21 cellular contexts compared by ENCODE assay signal in the genomic region with DNA sequence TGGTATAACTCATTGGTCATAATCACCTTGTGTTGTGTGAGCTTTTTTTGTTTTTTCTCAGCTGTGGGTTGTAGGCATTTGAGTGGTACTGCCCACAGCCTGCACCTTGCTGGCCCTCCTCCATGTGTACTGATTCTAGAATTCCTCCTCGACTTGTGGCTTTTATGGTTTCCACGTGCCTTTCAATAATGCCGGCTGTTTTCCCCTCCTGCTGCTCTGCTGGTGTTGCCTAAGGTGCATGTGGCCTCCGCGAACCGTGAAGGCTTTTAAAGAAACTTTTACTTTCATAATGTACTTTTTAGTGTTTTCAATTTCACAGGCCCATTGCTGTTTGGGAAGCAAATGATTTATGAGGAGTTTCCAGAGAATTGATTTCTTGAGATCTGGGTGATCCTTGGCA.
DNase-seq lines count a peak whose midpoint lies in the region; ATAC-seq, FAIRE-seq and TF ChIP-seq lines count a peak whose summit lies in the region.
"Had no signal": no experiment of that assay in that cellular context is flagged by ENCODE, and none has a peak within 500 bp of the region (broad histone marks: within the 10 kb centered on the region; RNA-seq: fewer than 3 reads in every experiment).

No MANE protein-coding gene starts in this region.

- H2BK12ac ChIP-seq in neuronal stem cell (ENCODE audit: low read length): no peak overlapping the region

- no peaks in the 10 kb centered on the region for H3K36me3 ChIP-seq in fibroblast of lung (ENCODE audit: control insufficient read depth, insufficient read depth, low read length)
- no peaks in the 10 kb centered on the region for H3K36me3 ChIP-seq in neuronal stem cell (replicated peaks in 1 of 2; ENCODE audit: control insufficient read depth in 2 of 2, insufficient read depth in 2 of 2, low read length in 2 of 2)
- no peaks in the 10 kb centered on the region for H3K36me3 ChIP-seq in adrenal gland (replicated peaks in 1 of 2)
- H3K36me3 ChIP-seq: esophagus squamous epithelium had no signal

- WGBS in neuronal stem cell (ENCODE audit: extremely low coverage in 2 of 2, insufficient read length in 2 of 2, insufficient replicate concordance in 1 of 2), 2 donors: no CpG with 5 or more reads among the region's 6 CpGs
- 67 to 78% (median 77%) methylated on average over 6 of the region's 6 CpGs for WGBS in adrenal gland, 4 donors

- H3K23ac ChIP-seq in neuronal stem cell (ENCODE audit: low read depth, low read length, poor library complexity): no peak overlapping the region

- no peak overlapping the region for H3K18ac ChIP-seq in neuronal stem cell (ENCODE audit: low read length)

- H4K20me1 ChIP-seq in fibroblast of lung (ENCODE audit: control insufficient read depth, extremely low read depth, insufficient read depth, low read length): no peaks in the 10 kb centered on the region

- no peak overlapping the region for H4K91ac ChIP-seq in neuronal stem cell (ENCODE audit: low read depth, low read length, poor library complexity)

- ATAC-seq in GM21360 (IDR thresholded peaks at IDR 0.05; ENCODE audit: unreplicated experiment): peak; percentile 50
- peak; percentile 38 for ATAC-seq in HG02973 (IDR thresholded peaks at IDR 0.05; ENCODE audit: unreplicated experiment)
- ATAC-seq: activated CD4-positive, CD25-positive, alpha-beta regulatory T cell treated with anti-CD3 and anti-CD28 coated beads, Interleukin-2, amount 50 U/mL, for 24 hours; SK-N-SH treated with all-trans-retinoic acid at 6 μM for 48 hours; stimulated activated memory B cell treated with anti-CD40 and anti-IgM and Interleukin-4, amounts not matched to agents 10 μg/mL and 1 μg/mL and 100 μg/mL, for 72 hours had no signal

- no peaks in the 10 kb centered on the region for H3K79me2 ChIP-seq in fibroblast of lung (ENCODE audit: control insufficient read depth, insufficient read depth, low read length)

- peak; percentile 76 for FAIRE-seq in GM12891 (lab: Jason Lieb, UNC)

- no peak overlapping the region for H2BK5ac ChIP-seq in neuronal stem cell (ENCODE audit: low read length)

- H2BK120ac ChIP-seq in neuronal stem cell (ENCODE audit: low read depth, low read length): no peak overlapping the region

- no peak overlapping the region for H3K9ac ChIP-seq in fibroblast of lung (ENCODE audit: insufficient read depth, low read length)
- H3K9ac ChIP-seq in neuronal stem cell (ENCODE audit: low read depth, low read length, poor library complexity): no peak overlapping the region

- no peak overlapping the region for H3K14ac ChIP-seq in neuronal stem cell (ENCODE audit: low read length)

- H2AFZ ChIP-seq in fibroblast of lung (ENCODE audit: low read length) (no peak overlapping the region), neuronal stem cell (ENCODE audit: low read length) (no peak overlapping the region)

- H3K79me1 ChIP-seq in neuronal stem cell (ENCODE audit: low read depth, low read length): no peaks in the 10 kb centered on the region

- CTCF ChIA-PET in GM10248 (lab: Yijun Ruan, JAX): interaction anchor here (1.5 kb wide), 1 partner anchor 11 kb away, joined by 5 read pairs; no protein-coding TSS in a partner anchor

- no peaks in the 10 kb centered on the region for H3K27me3 ChIP-seq in fibroblast of lung (ENCODE audit: control insufficient read depth, insufficient read depth, low read length)
- H3K27me3 ChIP-seq in neuronal stem cell (ENCODE audit: control insufficient read depth in 3 of 3, insufficient read depth in 3 of 3, low read depth in 1 of 3, low read length in 3 of 3): no peaks in the 10 kb centered on the region
- H3K27me3 ChIP-seq in adrenal gland: no peaks in the 10 kb centered on the region
- H3K27me3 ChIP-seq: esophagus squamous epithelium had no signal

- TF ChIP-seq POLR2A in GM12891 (IDR thresholded peaks at IDR 0.05; ENCODE audit: low read depth, low read length) (no peak), adrenal gland (IDR thresholded peaks at IDR 0.05) (no peak)

- H2BK15ac ChIP-seq in neuronal stem cell (ENCODE audit: low read length): no peak overlapping the region

- no peak for DNase-seq in GM12891 (ENCODE audit: insufficient read length, low spot score)
- no peak for DNase-seq in fibroblast of lung (ENCODE audit: low read depth in 2 of 2)
- no peak for DNase-seq in neuronal stem cell (ENCODE audit: low spot score)
- DNase-seq in GM10248 (ENCODE audit: extremely low spot score): no peak
- no peak for DNase-seq in adrenal gland
- DNase-seq in NCI-H2171 (lab: John Stamatoyannopoulos, UW): no peak
- DNase-seq: DMS153; effector CD4-positive, alpha-beta T cell; esophagus squamous epithelium; glutamatergic neuron; H7; NCI-H1694; NCI-H345; nucleus accumbens; RPMI8226; T1000 had no signal

- no peak overlapping the region for H3K4ac ChIP-seq in neuronal stem cell (ENCODE audit: low read length)

- no peaks in the 10 kb centered on the region for H3K9me3 ChIP-seq in fibroblast of lung (ENCODE audit: control insufficient read depth, insufficient read depth, low read depth, low read length)
- no peaks in the 10 kb centered on the region for H3K9me3 ChIP-seq in neuronal stem cell (replicated peaks in 1 of 2; ENCODE audit: control insufficient read depth in 2 of 2, insufficient read depth in 1 of 2, low read depth in 1 of 2, low read length in 2 of 2)
- no peaks in the 10 kb centered on the region for H3K9me3 ChIP-seq in adrenal gland (replicated peaks in 1 of 3)
- H3K9me3 ChIP-seq: esophagus squamous epithelium had no signal

- no peak for TF ChIP-seq CTCF in fibroblast of lung (conservative IDR thresholded peaks at IDR 0.05 in 1 of 2, IDR thresholded peaks at IDR 0.05 in 1 of 2; ENCODE audit: low read depth in 1 of 2, low read length in 2 of 2)
- TF ChIP-seq CTCF in GM10248 (IDR thresholded peaks at IDR 0.05; ENCODE audit: control extremely low read depth, extremely low read depth, low read depth, missing control alignments): no peak
- TF ChIP-seq CTCF in adrenal gland (IDR thresholded peaks at IDR 0.05): no peak

- H3K27ac ChIP-seq in fibroblast of lung (ENCODE audit: insufficient read depth, low read length) (no peak overlapping the region), neuronal stem cell (replicated peaks; ENCODE audit: low read length) (no peak overlapping the region), adrenal gland (no peak overlapping the region)
- H3K27ac ChIP-seq: esophagus squamous epithelium had no signal

- no peak overlapping the region for H2AK5ac ChIP-seq in neuronal stem cell (ENCODE audit: low read depth, low read length)

- H3K4me3 ChIP-seq in fibroblast of lung (replicated peaks in 1 of 4; ENCODE audit: control extremely low read depth in 1 of 4, insufficient read depth in 1 of 4, low read depth in 3 of 4, low read length in 4 of 4) (no peak overlapping the region), neuronal stem cell (ENCODE audit: low read length in 2 of 2) (no peak overlapping the region), adrenal gland (no peak overlapping the region)
- H3K4me3 ChIP-seq: esophagus squamous epithelium had no signal

- H3K4me1 ChIP-seq in fibroblast of lung (ENCODE audit: control insufficient read depth, extremely low read depth, insufficient read depth, low read length) (peaks cover 5% of the 10 kb centered on the region), neuronal stem cell (ENCODE audit: control insufficient read depth in 2 of 2, insufficient read depth in 1 of 2, low read depth in 1 of 2, low read length in 2 of 2) (peaks cover 0 to 3% of the 10 kb centered on the region in 2 donors), adrenal gland (replicated peaks in 1 of 2) (peaks cover 0 to 4% of the 10 kb centered on the region in 2 donors)

- H4K8ac ChIP-seq in neuronal stem cell (ENCODE audit: low read depth, low read length): no peak overlapping the region

- POLR2A ChIA-PET in GM10248 (lab: Yijun Ruan, JAX): no interaction called here

- peak overlapping the region; percentile 3 for H3K4me2 ChIP-seq in fibroblast of lung (ENCODE audit: extremely low read depth, insufficient read depth, low read length)
- no peak overlapping the region for H3K4me2 ChIP-seq in neuronal stem cell (ENCODE audit: insufficient read depth, low read length, poor library complexity, severe bottlenecking)

- intact Hi-C loops in adrenal gland (cut with DNase I): no loop called here

TF ChIP-seq in GM12891, 5 proteins besides CTCF, POLR2A, EP300 and RAD21:
- TF ChIP-seq TAF1 (IDR thresholded peaks at IDR 0.05; ENCODE audit: low read depth, low read length) (no peak), POLR2AphosphoS5 (IDR thresholded peaks at IDR 0.05; ENCODE audit: low read depth, low read length) (no peak), PAX5 (IDR thresholded peaks at IDR 0.05; ENCODE audit: insufficient read depth, low read length, severe bottlenecking) (no peak), SPI1 (IDR thresholded peaks at IDR 0.05; ENCODE audit: low read depth, low read length) (no peak), POU2F2 (IDR thresholded peaks at IDR 0.05; ENCODE audit: low read depth, low read length) (no peak)
